In the genomic region with DNA sequence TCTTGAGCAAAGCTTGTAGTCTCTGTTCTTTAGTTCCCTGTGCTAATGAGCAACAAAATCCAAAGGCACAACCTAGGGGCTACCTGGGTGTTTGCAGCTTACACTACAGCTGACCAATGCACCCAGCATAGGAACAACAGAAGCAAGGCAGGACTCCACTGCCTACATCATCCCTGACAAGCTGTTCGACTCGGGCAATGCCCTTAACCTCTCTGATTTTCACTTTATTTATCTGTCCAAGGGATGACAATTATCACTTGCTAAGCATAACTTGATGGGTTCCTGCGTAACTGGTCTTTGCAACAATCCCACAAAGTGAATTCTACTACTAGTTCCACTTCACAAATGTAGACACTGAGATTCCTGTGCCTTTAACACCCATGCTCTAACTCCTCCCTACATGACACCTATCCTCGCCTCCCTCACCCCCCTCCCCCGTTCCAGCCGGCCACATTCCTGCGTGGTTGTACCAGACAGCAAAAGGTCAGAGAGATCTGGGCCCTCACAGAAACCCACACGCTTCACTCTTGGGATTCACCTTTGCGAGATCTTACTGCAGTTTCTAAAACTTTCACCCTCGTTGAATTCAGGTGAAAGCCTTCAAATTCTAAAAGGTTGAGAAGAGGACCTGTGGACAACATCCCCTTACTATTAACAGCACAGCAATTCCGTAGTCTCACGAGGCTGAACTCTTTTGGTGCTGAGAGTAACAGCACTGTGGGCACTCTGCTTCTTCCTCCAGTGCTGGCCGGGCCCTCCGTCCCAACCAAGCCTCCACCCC, we compare ENCODE assay signal across 1 cellular context.
TF ChIP-seq lines count a peak whose summit lies in the region.

No MANE protein-coding gene starts in this region.

TF ChIP-seq in endothelial cell of umbilical vein, 7 proteins besides CTCF, POLR2A, EP300 and RAD21 (continued from another document):
- no peak for TF ChIP-seq MYC (IDR thresholded peaks at IDR 0.05; ENCODE audit: low read depth, low read length)
- no peak for TF ChIP-seq EZH2 (IDR thresholded peaks at IDR 0.05; ENCODE audit: borderline replicate concordance, low read depth, low read length, severe bottlenecking)
- no peak for TF ChIP-seq GATA2 (IDR thresholded peaks at IDR 0.05; ENCODE audit: insufficient read depth, insufficient read length, low read depth, low read length)
- TF ChIP-seq FOS (IDR thresholded peaks at IDR 0.05; ENCODE audit: borderline replicate concordance, insufficient read depth, low read length), result no peak
- TF ChIP-seq POLR2AphosphoS5 (IDR thresholded peaks at IDR 0.05; ENCODE audit: insufficient read depth, low read depth, low read length), result no peak
TF ChIP-seq in endothelial cell of umbilical vein: peak in this region for 0.
